In genomic region chr11:76856111-76856510, GRCh38 we compare ENCODE assay signal across 29 cellular contexts. TPM values are rescaled to one million over a fixed set of nuclear protein-coding genes. Genes with fewer than 3 reads are reported as not detected.
DNase-seq lines count a peak whose midpoint lies in the region; ATAC-seq and TF ChIP-seq lines count a peak whose summit lies in the region.
"Had no signal": no experiment of that assay in that cellular context is flagged by ENCODE, and none has a peak within 500 bp of the region (broad histone marks: within the 10 kb centered on the region; RNA-seq: fewer than 3 reads in every experiment).

No MANE protein-coding gene starts in this region.

- POLR2A ChIA-PET in MCF 10A (lab: Yijun Ruan, JAX) = no interaction called here
- POLR2A ChIA-PET in naive thymus-derived CD8-positive, alpha-beta T cell (lab: Charles Lee) = no interaction called here

- H3K36me3 Mint-ChIP-seq in MCF 10A (ENCODE audit: insufficient read depth, unreplicated experiment) = no peaks in the 10 kb centered on the region
- H3K36me3 Mint-ChIP-seq in naive thymus-derived CD8-positive, alpha-beta T cell = no peaks in the 10 kb centered on the region
- H3K36me3 Mint-ChIP-seq: activated naive CD8-positive, alpha-beta T cell treated with anti-CD3 and anti-CD28 coated beads for 36 hours; natural killer cell treated with Interleukin-12 subunit alpha and Interleukin-12 subunit beta and Interleukin-15 and Interleukin-18, amount 100 ng/mL, for 72 hours had no signal

- DNase-seq in MCF 10A (ENCODE audit: unreplicated experiment) (peak; percentile 56), mammary epithelial cell (no peak), NOMO-1 treated with dmso at 0.1 percent for 144 hours (lab: John Stamatoyannopoulos, UW; ENCODE audit: unreplicated experiment) (peak; percentile 42), choroid plexus epithelial cell (ENCODE audit: low read depth) (peak; percentile 22), inferior parietal cortex (ENCODE audit: extremely low spot score) (no peak)
- DNase-seq in stimulated activated CD4-positive, alpha-beta T cell treated with anti-CD3 and anti-CD28 coated beads, Interleukin-12 subunit alpha, Interleukin-12 subunit beta, amount 100 ng/mL, for 4 hours = no peak
- DNase-seq in naive thymus-derived CD8-positive, alpha-beta T cell = no peak
- DNase-seq: 8988T; activated CD4-positive, alpha-beta T cell treated with anti-CD3 and anti-CD28 coated beads for 36 hours; activated CD8-positive, alpha-beta memory T cell treated with anti-CD3 and anti-CD28 coated beads for 24 hours; activated effector memory CD4-positive, alpha-beta T cell treated with Interleukin-2 at 50 U/mL for 16 hours; activated naive CD8-positive, alpha-beta T cell treated with anti-CD3 and anti-CD28 coated beads for 36 hours; dermis blood vessel endothelial cell; DMS153; left lung; NCI-H1048; NCI-H187; NCI-H526; SK-N-SH; stimulated activated naive CD4-positive, alpha-beta T cell treated with Interleukin-2 at 50 U/mL for 16 hours; testis; uterus had no signal

- H3K4me3 ChIP-seq in mammary epithelial cell (replicated peaks in 1 of 3; ENCODE audit: insufficient read depth in 1 of 3, low read depth in 2 of 3, low read length in 3 of 3) (no peak overlapping the region), choroid plexus epithelial cell (ENCODE audit: low read depth, low read length) (no peak overlapping the region)
- H3K4me3 ChIP-seq: ascending aorta, esophagus muscularis mucosa, left lung, testis, uterus had no signal

- TF ChIP-seq CTCF in MCF 10A (IDR thresholded peaks at IDR 0.05; ENCODE audit: unreplicated experiment) (no peak), mammary epithelial cell (conservative IDR thresholded peaks at IDR 0.05 in 1 of 2, IDR thresholded peaks at IDR 0.05 in 1 of 2; ENCODE audit: extremely low read depth in 1 of 2, insufficient read depth in 1 of 2, low read depth in 1 of 2, low read length in 2 of 2) (no peak), choroid plexus epithelial cell (conservative IDR thresholded peaks at IDR 0.05; ENCODE audit: low read depth, low read length) (no peak)

- no peaks in the 10 kb centered on the region for H3K27me3 ChIP-seq in mammary epithelial cell (ENCODE audit: insufficient read depth, low read length)
- H3K27me3 ChIP-seq: ascending aorta, esophagus muscularis mucosa, left lung, testis, uterus had no signal

- CTCF ChIA-PET in MCF 10A (lab: Yijun Ruan, JAX) = interaction anchor here (1.9 kb wide), 1 partner anchor 63 kb away, joined by 7 read pairs; no protein-coding TSS in a partner anchor
- CTCF ChIA-PET in mammary epithelial cell (lab: Charles Lee; ENCODE audit: low non-redundant PET) = no interaction called here

- no peak overlapping the region for H3K27ac Mint-ChIP-seq in MCF 10A (ENCODE audit: low read depth, unreplicated experiment)
- no peak overlapping the region for H3K27ac Mint-ChIP-seq in naive thymus-derived CD8-positive, alpha-beta T cell
- H3K27ac Mint-ChIP-seq: activated CD4-positive, alpha-beta T cell treated with anti-CD3 and anti-CD28 coated beads for 36 hours; activated naive CD8-positive, alpha-beta T cell treated with anti-CD3 and anti-CD28 coated beads for 36 hours; natural killer cell treated with Interleukin-12 subunit alpha and Interleukin-12 subunit beta and Interleukin-15 and Interleukin-18, amount 100 ng/mL, for 72 hours; T-helper 2 cell treated with Interferon-gamma antibody and Interleukin-4, amounts not matched to agents 5 μg/mL and 100 μg/mL, for 36 hours had no signal

- peaks cover 9% of the 10 kb centered on the region for H3K4me1 Mint-ChIP-seq in MCF 10A (ENCODE audit: insufficient read depth, unreplicated experiment)
- H3K4me1 Mint-ChIP-seq in naive thymus-derived CD8-positive, alpha-beta T cell = peaks cover 0 to 16% (median 9%) of the 10 kb centered on the region in 4 donors

- ATAC-seq in naive thymus-derived CD8-positive, alpha-beta T cell = no peak
- ATAC-seq in HG03108 (IDR thresholded peaks at IDR 0.05; ENCODE audit: unreplicated experiment) = no peak
- ATAC-seq: activated CD4-positive, alpha-beta T cell treated with anti-CD3 and anti-CD28 coated beads for 36 hours; left lung; natural killer cell treated with Interleukin-12 subunit alpha and Interleukin-12 subunit beta and Interleukin-15 and Interleukin-18, amount 100 ng/mL, for 72 hours had no signal

- H3K36me3 ChIP-seq in mammary epithelial cell (ENCODE audit: insufficient read depth, low read length) = no peaks in the 10 kb centered on the region
- H3K36me3 ChIP-seq: ascending aorta, esophagus muscularis mucosa, left lung, uterus had no signal

- H3K27me3 Mint-ChIP-seq in MCF 10A (ENCODE audit: insufficient read depth, unreplicated experiment) = no peaks in the 10 kb centered on the region
- no peaks in the 10 kb centered on the region for H3K27me3 Mint-ChIP-seq in naive thymus-derived CD8-positive, alpha-beta T cell
- H3K27me3 Mint-ChIP-seq: activated CD4-positive, alpha-beta T cell treated with anti-CD3 and anti-CD28 coated beads for 36 hours; activated naive CD8-positive, alpha-beta T cell treated with anti-CD3 and anti-CD28 coated beads for 36 hours; natural killer cell treated with Interleukin-12 subunit alpha and Interleukin-12 subunit beta and Interleukin-15 and Interleukin-18, amount 100 ng/mL, for 72 hours had no signal

- H3K9me3 ChIP-seq in mammary epithelial cell (replicated peaks; ENCODE audit: insufficient read depth, low read length) = no peaks in the 10 kb centered on the region
- H3K9me3 ChIP-seq: ascending aorta, esophagus muscularis mucosa, left lung, SK-N-SH, testis, uterus had no signal

- H4K20me1 ChIP-seq in mammary epithelial cell (ENCODE audit: insufficient read depth, low read length) = no peaks in the 10 kb centered on the region

- peaks cover 3% of the 10 kb centered on the region for H3K79me2 ChIP-seq in mammary epithelial cell (ENCODE audit: insufficient read depth, low read length)

- H2AFZ ChIP-seq in mammary epithelial cell (ENCODE audit: low read depth, low read length) = no peak overlapping the region

- intact Hi-C loops in MCF 10A (cut with micrococcal nuclease) (no loop called here), mammary epithelial cell (cut with micrococcal nuclease) (no loop called here)

- in situ Hi-C loops in mammary epithelial cell (cut with MboI; ENCODE audit: low sequenced_read_pairs in 2 of 2) = no loop called here

- peaks cover 11% of the 10 kb centered on the region for H3K4me1 ChIP-seq in mammary epithelial cell (ENCODE audit: insufficient read depth, low read length)
- H3K4me1 ChIP-seq: testis, uterus had no signal

- BruUV-seq in MCF 10A (replicated peaks; lab: Mats Ljungman, UMichigan) = no TSS peak
- BruUV-seq in mammary epithelial cell (replicated peaks; lab: Mats Ljungman, UMichigan) = no TSS peak

- no peak overlapping the region for H3K9ac ChIP-seq in mammary epithelial cell (ENCODE audit: insufficient read depth, low read length)
- H3K9ac ChIP-seq: KMS-11, SK-N-SH had no signal

- no peak overlapping the region for H3K4me2 ChIP-seq in mammary epithelial cell (ENCODE audit: insufficient read depth, low read depth, low read length)
- H3K4me2 ChIP-seq: KMS-11, SK-N-SH had no signal

- no peaks in the 10 kb centered on the region for H3K9me3 Mint-ChIP-seq in MCF 10A (ENCODE audit: unreplicated experiment)
- H3K9me3 Mint-ChIP-seq in naive thymus-derived CD8-positive, alpha-beta T cell = no peaks in the 10 kb centered on the region
- H3K9me3 Mint-ChIP-seq: activated naive CD8-positive, alpha-beta T cell treated with anti-CD3 and anti-CD28 coated beads for 36 hours; natural killer cell treated with Interleukin-12 subunit alpha and Interleukin-12 subunit beta and Interleukin-15 and Interleukin-18, amount 100 ng/mL, for 72 hours; T-helper 2 cell treated with Interferon-gamma antibody and Interleukin-4, amounts not matched to agents 5 μg/mL and 100 μg/mL, for 36 hours had no signal

- no peak overlapping the region for H3K4me3 Mint-ChIP-seq in MCF 10A (ENCODE audit: unreplicated experiment)
- H3K4me3 Mint-ChIP-seq in naive thymus-derived CD8-positive, alpha-beta T cell = no peak overlapping the region
- H3K4me3 Mint-ChIP-seq: activated CD4-positive, alpha-beta T cell treated with anti-CD3 and anti-CD28 coated beads for 36 hours; activated naive CD8-positive, alpha-beta T cell treated with anti-CD3 and anti-CD28 coated beads for 36 hours; natural killer cell treated with Interleukin-12 subunit alpha and Interleukin-12 subunit beta and Interleukin-15 and Interleukin-18, amount 100 ng/mL, for 72 hours; T-helper 2 cell treated with Interferon-gamma antibody and Interleukin-4, amounts not matched to agents 5 μg/mL and 100 μg/mL, for 36 hours had no signal

- no peak overlapping the region for H3K27ac ChIP-seq in mammary epithelial cell (ENCODE audit: insufficient read depth, low read depth, low read length)
- H3K27ac ChIP-seq: ascending aorta, esophagus muscularis mucosa, KMS-11, RWPE1, testis, uterus had no signal

- dilution Hi-C loops in mammary epithelial cell (cut with HindIII; ENCODE audit: low sequenced_read_pairs) = no loop called here

RNA-seq across cellular contexts. Expression of gene ACER3, which starts 4.6 kb away (rescaled TPM):
- total RNA-seq in MCF 10A (2022) (12.7 and 13.8 TPM in 2 replicates), mammary epithelial cell (10 to 100 TPM; 21.8 to 46.0 TPM)
- 30.3 TPM for polyA plus RNA-seq in mammary epithelial cell
- polyA minus RNA-seq in mammary epithelial cell = 27.9 TPM
- 1 to 10 TPM; 6.4 to 7.8 TPM for total RNA-seq in naive thymus-derived CD8-positive, alpha-beta T cell
- polyA plus RNA-seq in naive thymus-derived CD8-positive, alpha-beta T cell = 1 to 10 TPM; 3.1 to 6.3 (median 3.5) TPM

Comparison
In these comparisons a context has a peak if more than half of its experiments do, and no peak if none do; other contexts are left out.
1. DNase-seq: peak in MCF 10A (single experiment), NOMO-1 treated with dmso at 0.1 percent for 144 hours (single experiment) and choroid plexus epithelial cell (single experiment); none in mammary epithelial cell (single experiment), inferior parietal cortex (single experiment), stimulated activated CD4-positive, alpha-beta T cell treated with anti-CD3 and anti-CD28 coated beads, Interleukin-12 subunit alpha, Interleukin-12 subunit beta, amount 100 ng/mL, for 4 hours (single experiment) and naive thymus-derived CD8-positive, alpha-beta T cell (0 of 10).